In genomic region chr16:5509336-5509735, GRCh38 we compare ENCODE assay signal across 18 cellular contexts.
A peak's percentile ranks its signal among the peaks of the same experiment; 100 is the strongest.
DNase-seq lines count a peak whose midpoint lies in the region; ATAC-seq and TF ChIP-seq lines count a peak whose summit lies in the region.
"Had no signal": no experiment of that assay in that cellular context is flagged by ENCODE, and none has a peak within 500 bp of the region (broad histone marks: within the 10 kb centered on the region; RNA-seq: fewer than 3 reads in every experiment).

No MANE protein-coding gene starts in this region.

- DNase-seq in Ammon's horn (ENCODE audit: low spot score) (peak; percentile 25), dorsolateral prefrontal cortex (peak in 6 of 10 donors; percentile 25 to 66 (median 56)), neuronal stem cell (ENCODE audit: low spot score) (no peak), posterior cingulate gyrus (peak in 6 of 10 donors; percentile 21 to 91 (median 46)), smooth muscle cell (lab: John Stamatoyannopoulos, UW; ENCODE audit: unreplicated experiment) (no peak), right lobe of liver (no peak), HFFc6 (no peak)
- no peak for DNase-seq in stimulated activated naive CD4-positive, alpha-beta T cell treated with Interleukin-2 at 50 U/mL for 16 hours (lab: John Stamatoyannopoulos, UW)
- DNase-seq: 8988T; ACHN; Caco-2; Calu3; CD4-positive, alpha-beta T cell; CD8-positive, alpha-beta T cell; GF-D8 had no signal

- no peak overlapping the region for H2BK12ac ChIP-seq in neuronal stem cell (ENCODE audit: low read length)

- H3K4me1 ChIP-seq in neuronal stem cell (ENCODE audit: control insufficient read depth in 2 of 2, insufficient read depth in 1 of 2, low read depth in 1 of 2, low read length in 2 of 2) (peaks cover 0 to 14% of the 10 kb centered on the region in 2 donors), smooth muscle cell (ENCODE audit: low read depth) (peaks cover 16% of the 10 kb centered on the region), right lobe of liver (no peaks in the 10 kb centered on the region)
- H3K4me1 ChIP-seq: BLaER1 treated with 17β-estradiol and CSF1 and Interleukin-3, amounts not matched to agents 10 nM and 100 nM; Caco-2 had no signal

- no peaks in the 10 kb centered on the region for H3F3A ChIP-seq in smooth muscle cell (ENCODE audit: low read depth)

- H3K27ac ChIP-seq in dorsolateral prefrontal cortex (no peak overlapping the region), neuronal stem cell (replicated peaks; ENCODE audit: low read length) (no peak overlapping the region), smooth muscle cell (ENCODE audit: low read depth) (no peak overlapping the region), right lobe of liver (no peak overlapping the region)
- H3K27ac ChIP-seq: BLaER1 treated with 17β-estradiol and CSF1 and Interleukin-3, amounts not matched to agents 10 nM and 100 nM; C4-2B had no signal

- peak overlapping the region; percentile 9 for H2AK5ac ChIP-seq in neuronal stem cell (ENCODE audit: low read depth, low read length)

- H3K79me2 ChIP-seq in smooth muscle cell (ENCODE audit: low read depth) = no peaks in the 10 kb centered on the region

- H2BK5ac ChIP-seq in neuronal stem cell (ENCODE audit: low read length) = no peak overlapping the region

- intact Hi-C loops in dorsolateral prefrontal cortex (cut with DNase I) = loop anchor here in 1 of 2 donors (5.0 kb wide), 1 partner anchor 88 kb away; no protein-coding TSS in a partner anchor
- intact Hi-C loops in posterior cingulate gyrus (cut with DNase I) = no loop called here
- intact Hi-C loops in right lobe of liver (cut with DNase I) = no loop called here

- TF ChIP-seq CTCF in dorsolateral prefrontal cortex (IDR thresholded peaks at IDR 0.05 in 54 of 56, conservative IDR thresholded peaks at IDR 0.05 in 2 of 56; ENCODE audit: low read depth in 1 of 56, partially characterized antibody in 56 of 56) = no peak
- TF ChIP-seq CTCF in smooth muscle cell (IDR thresholded peaks at IDR 0.05; ENCODE audit: borderline replicate concordance, insufficient read depth, poor library complexity, severe bottlenecking) = no peak
- no peak for TF ChIP-seq CTCF in right lobe of liver (IDR thresholded peaks at IDR 0.05)
- no peak for TF ChIP-seq CTCF in HFFc6 (IDR thresholded peaks at IDR 0.05)

- no peak overlapping the region for H2BK15ac ChIP-seq in neuronal stem cell (ENCODE audit: low read length)

- H3K27me3 ChIP-seq in dorsolateral prefrontal cortex (peaks cover 0 to 14% (median 0%) of the 10 kb centered on the region in 45 donors), neuronal stem cell (ENCODE audit: control insufficient read depth in 3 of 3, insufficient read depth in 3 of 3, low read depth in 1 of 3, low read length in 3 of 3) (no peaks in the 10 kb centered on the region), smooth muscle cell (ENCODE audit: low read depth) (peaks cover 31% of the 10 kb centered on the region), right lobe of liver (no peaks in the 10 kb centered on the region)
- H3K27me3 ChIP-seq: BLaER1 treated with 17β-estradiol and CSF1 and Interleukin-3, amounts not matched to agents 10 nM and 100 nM had no signal

- no peak overlapping the region for H4K91ac ChIP-seq in neuronal stem cell (ENCODE audit: low read depth, low read length, poor library complexity)

- H3K36me3 Mint-ChIP-seq in HFFc6 (ENCODE audit: low read depth) = peaks cover 5% of the 10 kb centered on the region; the same call in 1 of the 2 replicates
- H3K36me3 Mint-ChIP-seq: CD8-positive, alpha-beta T cell had no signal

- H3K4me3 ChIP-seq in dorsolateral prefrontal cortex (no peak overlapping the region), neuronal stem cell (ENCODE audit: low read length in 2 of 2) (no peak overlapping the region), smooth muscle cell (no peak overlapping the region), right lobe of liver (no peak overlapping the region)
- H3K4me3 ChIP-seq: BLaER1 treated with 17β-estradiol and CSF1 and Interleukin-3, amounts not matched to agents 10 nM and 100 nM had no signal

- H3K14ac ChIP-seq in neuronal stem cell (ENCODE audit: low read length) = no peak overlapping the region

- peaks cover 0 to 1% of the 10 kb centered on the region in 2 donors for H3K9me3 ChIP-seq in neuronal stem cell (replicated peaks in 1 of 2; ENCODE audit: control insufficient read depth in 2 of 2, insufficient read depth in 1 of 2, low read depth in 1 of 2, low read length in 2 of 2)
- H3K9me3 ChIP-seq in smooth muscle cell (replicated peaks; ENCODE audit: low read depth) = no peaks in the 10 kb centered on the region
- H3K9me3 ChIP-seq in right lobe of liver = no peaks in the 10 kb centered on the region
- H3K9me3 ChIP-seq: BLaER1 treated with 17β-estradiol and CSF1 and Interleukin-3, amounts not matched to agents 10 nM and 100 nM; Caco-2 had no signal

- no peaks in the 10 kb centered on the region; the same call in 1 of the 2 replicates for H3K4me1 Mint-ChIP-seq in HFFc6 (ENCODE audit: low read depth)
- H3K4me1 Mint-ChIP-seq: B cell had no signal

- no peak overlapping the region for H2BK120ac ChIP-seq in neuronal stem cell (ENCODE audit: low read depth, low read length)

- no peak overlapping the region for H3K18ac ChIP-seq in neuronal stem cell (ENCODE audit: low read length)

- no peak for TF ChIP-seq POLR2A in right lobe of liver (IDR thresholded peaks at IDR 0.05)

- no peaks in the 10 kb centered on the region for H4K20me1 ChIP-seq in smooth muscle cell (ENCODE audit: low read depth)
- H4K20me1 ChIP-seq: BLaER1 treated with 17β-estradiol and CSF1 and Interleukin-3, amounts not matched to agents 10 nM and 100 nM had no signal

- no peaks in the 10 kb centered on the region for H3K79me1 ChIP-seq in neuronal stem cell (ENCODE audit: low read depth, low read length)

- H3K4me2 ChIP-seq in neuronal stem cell (ENCODE audit: insufficient read depth, low read length, poor library complexity, severe bottlenecking) = no peak overlapping the region
- no peak overlapping the region for H3K4me2 ChIP-seq in smooth muscle cell
- H3K4me2 ChIP-seq: BLaER1 treated with 17β-estradiol and CSF1 and Interleukin-3, amounts not matched to agents 10 nM and 100 nM had no signal

- no peak overlapping the region for H3K4me3 Mint-ChIP-seq in HFFc6
- H3K4me3 Mint-ChIP-seq: B cell; CD4-positive, alpha-beta T cell; CD8-positive, alpha-beta T cell had no signal

- no peak overlapping the region for H3K23ac ChIP-seq in neuronal stem cell (ENCODE audit: low read depth, low read length, poor library complexity)

- ATAC-seq in right lobe of liver = no peak
- ATAC-seq: CD8-positive, alpha-beta T cell had no signal

- H3K27ac Mint-ChIP-seq in HFFc6 = no peak overlapping the region
- H3K27ac Mint-ChIP-seq: B cell; CD4-positive, alpha-beta T cell; CD8-positive, alpha-beta T cell had no signal

- H3K9ac ChIP-seq in neuronal stem cell (ENCODE audit: low read depth, low read length, poor library complexity) (no peak overlapping the region), smooth muscle cell (ENCODE audit: low read depth) (no peak overlapping the region)
- H3K9ac ChIP-seq: BLaER1 treated with 17β-estradiol and CSF1 and Interleukin-3, amounts not matched to agents 10 nM and 100 nM had no signal

- no peaks in the 10 kb centered on the region; the same call in 1 of the 2 replicates for H3K27me3 Mint-ChIP-seq in HFFc6 (ENCODE audit: insufficient read depth)
- H3K27me3 Mint-ChIP-seq: B cell had no signal

- no peak overlapping the region for H3K4ac ChIP-seq in neuronal stem cell (ENCODE audit: low read length)

- no peaks in the 10 kb centered on the region for H3K36me3 ChIP-seq in neuronal stem cell (replicated peaks in 1 of 2; ENCODE audit: control insufficient read depth in 2 of 2, insufficient read depth in 2 of 2, low read length in 2 of 2)
- no peaks in the 10 kb centered on the region for H3K36me3 ChIP-seq in smooth muscle cell (ENCODE audit: low read depth)
- no peaks in the 10 kb centered on the region for H3K36me3 ChIP-seq in right lobe of liver
- H3K36me3 ChIP-seq: BLaER1 treated with 17β-estradiol and CSF1 and Interleukin-3, amounts not matched to agents 10 nM and 100 nM had no signal

- H4K8ac ChIP-seq in neuronal stem cell (ENCODE audit: low read depth, low read length) = no peak overlapping the region

- H3K9me3 Mint-ChIP-seq in HFFc6 = peaks cover 13% of the 10 kb centered on the region
- H3K9me3 Mint-ChIP-seq: CD8-positive, alpha-beta T cell had no signal

- no CpG with 5 or more reads among the region's 7 CpGs for WGBS in neuronal stem cell (ENCODE audit: extremely low coverage in 2 of 2, insufficient read length in 2 of 2, insufficient replicate concordance in 1 of 2), 2 donors
- WGBS in smooth muscle cell (ENCODE audit: low lambda C conversion rate) = 89% methylated on average over 7 of the region's 7 CpGs
- WGBS in right lobe of liver (ENCODE audit: insufficient coverage, low coverage, low lambda C conversion rate, missing lambda C conversion rate) = 69% methylated on average over 7 of the region's 7 CpGs

- H2AFZ ChIP-seq in neuronal stem cell (ENCODE audit: low read length) (no peak overlapping the region), smooth muscle cell (ENCODE audit: low read depth) (no peak overlapping the region)

Comparison
In these comparisons a context has a peak if more than half of its experiments do, and no peak if none do; other contexts are left out.
1. DNase-seq: peak in Ammon's horn (single experiment), dorsolateral prefrontal cortex (6 of 10) and posterior cingulate gyrus (6 of 10); none in neuronal stem cell (single experiment), stimulated activated naive CD4-positive, alpha-beta T cell treated with Interleukin-2 at 50 U/mL for 16 hours (single experiment), smooth muscle cell (single experiment), right lobe of liver (0 of 3) and HFFc6 (single experiment).